13 cellular contexts compared by ENCODE assay signal in the genomic region with DNA sequence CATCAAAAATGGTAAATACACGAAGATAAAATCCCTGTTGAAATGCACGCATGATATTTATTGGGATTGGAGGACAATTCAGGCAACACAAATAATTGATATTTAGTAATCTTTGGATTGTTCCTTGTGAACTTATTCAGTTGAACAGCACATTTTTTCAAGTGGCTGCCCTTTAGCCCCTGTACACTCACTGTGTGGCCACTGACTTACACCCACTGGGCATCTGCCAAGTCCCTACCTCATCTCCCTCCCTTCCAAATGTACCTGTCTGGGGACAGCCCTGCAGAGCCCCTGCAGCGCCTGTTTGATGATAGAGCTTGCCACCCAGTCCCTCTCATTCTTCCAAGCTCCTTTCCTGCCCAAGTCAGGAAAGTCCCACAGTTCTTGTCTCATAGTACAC.
DNase-seq lines count a peak whose midpoint lies in the region; ATAC-seq and TF ChIP-seq lines count a peak whose summit lies in the region.
"Had no signal": no experiment of that assay in that cellular context is flagged by ENCODE, and none has a peak within 500 bp of the region (broad histone marks: within the 10 kb centered on the region; RNA-seq: fewer than 3 reads in every experiment).

No MANE protein-coding gene starts in this region.

- H3K4me1 Mint-ChIP-seq in Calu3 (ENCODE audit: low read depth, unreplicated experiment), result peaks cover 18% of the 10 kb centered on the region
- H3K4me1 Mint-ChIP-seq in activated CD4-positive, alpha-beta memory T cell treated with anti-CD3 and anti-CD28 coated beads, Interleukin-2, amount 10 ng/mL, durations not matched to agents 7 days and 5 days, result peaks cover 3% of the 10 kb centered on the region

- H3K9me3 Mint-ChIP-seq in Calu3 (ENCODE audit: low read depth, unreplicated experiment), result no peaks in the 10 kb centered on the region
- no peaks in the 10 kb centered on the region for H3K9me3 Mint-ChIP-seq in activated CD4-positive, alpha-beta memory T cell treated with anti-CD3 and anti-CD28 coated beads, Interleukin-2, amount 10 ng/mL, durations not matched to agents 7 days and 5 days

- no peaks in the 10 kb centered on the region for H3K79me2 ChIP-seq in PC-3 (ENCODE audit: low read length)

- peaks cover 25% of the 10 kb centered on the region for H3K27me3 Mint-ChIP-seq in Calu3 (ENCODE audit: unreplicated experiment)
- H3K27me3 Mint-ChIP-seq in activated CD4-positive, alpha-beta memory T cell treated with anti-CD3 and anti-CD28 coated beads, Interleukin-2, amount 10 ng/mL, durations not matched to agents 7 days and 5 days, result peaks cover 22% of the 10 kb centered on the region

- peaks cover 25% of the 10 kb centered on the region for H3K4me1 ChIP-seq in PC-3 (ENCODE audit: insufficient read depth, low read length)
- H3K4me1 ChIP-seq in neutrophil (ENCODE audit: control insufficient read depth in 1 of 2, insufficient read depth in 1 of 2, low read depth in 1 of 2, low read length in 1 of 2), result peaks cover 22 to 32% of the 10 kb centered on the region in 2 experiments
- H3K4me1 ChIP-seq: HAP-1 had no signal

- no peaks in the 10 kb centered on the region for H3F3A ChIP-seq in PC-3 (ENCODE audit: low read length, unreplicated experiment)

- no peak overlapping the region for H2AFZ ChIP-seq in PC-3 (ENCODE audit: low read length)

- TF ChIP-seq CTCF in Calu3 (IDR thresholded peaks at IDR 0.05; ENCODE audit: unreplicated experiment) (no peak), PC-3 (conservative IDR thresholded peaks at IDR 0.05; ENCODE audit: low read depth, low read length) (no peak), neutrophil (IDR thresholded peaks at IDR 0.05) (no peak)

- no peak overlapping the region for H3K4me2 ChIP-seq in PC-3 (ENCODE audit: low read length)
- H3K4me2 ChIP-seq: BLaER1 treated with 17β-estradiol and CSF1 and Interleukin-3, amounts not matched to agents 10 nM and 100 nM had no signal

- H3K36me3 Mint-ChIP-seq in Calu3 (ENCODE audit: insufficient read depth, unreplicated experiment), result no peaks in the 10 kb centered on the region
- H3K36me3 Mint-ChIP-seq in activated CD4-positive, alpha-beta memory T cell treated with anti-CD3 and anti-CD28 coated beads, Interleukin-2, amount 10 ng/mL, durations not matched to agents 7 days and 5 days (ENCODE audit: low read depth), result no peaks in the 10 kb centered on the region
- H3K36me3 Mint-ChIP-seq: CD4-positive, CD25-positive, alpha-beta regulatory T cell had no signal

- CTCF ChIA-PET in Calu3 (lab: Charles Lee) (interaction anchor here (0.7 kb wide), 1 partner anchor 155 kb away, joined by 4 read pairs; the partner anchor contains the start of gene GLUL), PC-3 (lab: Charles Lee) (no interaction called here)
- CTCF ChIA-PET in activated CD4-positive, alpha-beta memory T cell treated with anti-CD3 and anti-CD28 coated beads, Interleukin-2, amount 10 ng/mL, durations not matched to agents 7 days and 5 days (lab: Charles Lee), result interaction anchor here (0.7 kb wide), 1 partner anchor 30 kb away, joined by 3 read pairs; no protein-coding TSS in a partner anchor

- no peaks in the 10 kb centered on the region for H3K36me3 ChIP-seq in PC-3 (ENCODE audit: low read depth, low read length)
- no peaks in the 10 kb centered on the region for H3K36me3 ChIP-seq in neutrophil
- H3K36me3 ChIP-seq: BLaER1 treated with 17β-estradiol and CSF1 and Interleukin-3, amounts not matched to agents 10 nM and 100 nM; HAP-1 had no signal

- no peak overlapping the region for H3K4me3 ChIP-seq in PC-3 (ENCODE audit: low read length)
- H3K4me3 ChIP-seq in neutrophil (ENCODE audit: low read depth in 1 of 2, low read length in 1 of 2), result no peak overlapping the region
- H3K4me3 ChIP-seq: BLaER1 treated with 17β-estradiol and CSF1 and Interleukin-3, amounts not matched to agents 10 nM and 100 nM; HAP-1 had no signal

- ATAC-seq in PC-3, result no peak
- ATAC-seq in left lobe of liver, result peak; percentile 93

- H3K9me3 ChIP-seq in PC-3 (ENCODE audit: low read length) (no peaks in the 10 kb centered on the region), neutrophil (no peaks in the 10 kb centered on the region)
- H3K9me3 ChIP-seq: BLaER1 treated with 17β-estradiol and CSF1 and Interleukin-3, amounts not matched to agents 10 nM and 100 nM; HAP-1 had no signal

- intact Hi-C loops in Calu3 (cut with micrococcal nuclease; ENCODE audit: unreplicated experiment), result no loop called here
- intact Hi-C loops in PC-3 (cut with micrococcal nuclease), result no loop called here

- BruUV-seq in Calu3 (replicated peaks; lab: Mats Ljungman, UMichigan), result no TSS peak
- BruUV-seq in PC-3 (replicated peaks; lab: Mats Ljungman, UMichigan), result no TSS peak

- no peaks in the 10 kb centered on the region for H3K9me2 ChIP-seq in PC-3 (replicated peaks; ENCODE audit: low read length)

- H4K20me1 ChIP-seq in PC-3 (ENCODE audit: low read length), result no peaks in the 10 kb centered on the region
- H4K20me1 ChIP-seq: BLaER1 treated with 17β-estradiol and CSF1 and Interleukin-3, amounts not matched to agents 10 nM and 100 nM had no signal

- H3K9ac ChIP-seq in PC-3 (ENCODE audit: low read length), result no peak overlapping the region
- H3K9ac ChIP-seq: BLaER1 treated with 17β-estradiol and CSF1 and Interleukin-3, amounts not matched to agents 10 nM and 100 nM had no signal

- H3K27ac ChIP-seq in PC-3 (ENCODE audit: low read length) (no peak overlapping the region), neutrophil (peak overlapping the region; percentile 94)
- H3K27ac ChIP-seq: BLaER1 treated with 17β-estradiol and CSF1 and Interleukin-3, amounts not matched to agents 10 nM and 100 nM had no signal

- POLR2A ChIA-PET in PC-3 (lab: Charles Lee; ENCODE audit: unreplicated experiment), result no interaction called here
- POLR2A ChIA-PET in activated CD4-positive, alpha-beta memory T cell treated with anti-CD3 and anti-CD28 coated beads, Interleukin-2, amount 10 ng/mL, durations not matched to agents 7 days and 5 days (lab: Charles Lee), result no interaction called here

- no peak overlapping the region for H3K27ac Mint-ChIP-seq in Calu3 (ENCODE audit: unreplicated experiment)
- no peak overlapping the region for H3K27ac Mint-ChIP-seq in activated CD4-positive, alpha-beta memory T cell treated with anti-CD3 and anti-CD28 coated beads, Interleukin-2, amount 10 ng/mL, durations not matched to agents 7 days and 5 days

- peak; percentile 7 for DNase-seq in Calu3
- peak; percentile 32 for DNase-seq in PC-3
- peak; percentile 63 for DNase-seq in left lobe of liver (ENCODE audit: low spot score)
- DNase-seq in activated naive CD4-positive, alpha-beta T cell treated with anti-CD3 and anti-CD28 coated beads, Interleukin-2, amount 50 U/mL, for 16 hours, result no peak
- no peak for DNase-seq in activated CD4-positive, alpha-beta memory T cell treated with anti-CD3 and anti-CD28 coated beads, Interleukin-2, amount 10 ng/mL, durations not matched to agents 7 days and 5 days
- DNase-seq in NCI-H2196 (lab: John Stamatoyannopoulos, UW; ENCODE audit: unreplicated experiment), result no peak
- DNase-seq: ACHN; CD4-positive, CD25-positive, alpha-beta regulatory T cell; DND-41; GDM1 had no signal

- H3K27me3 ChIP-seq in PC-3 (ENCODE audit: low read length) (no peaks in the 10 kb centered on the region), neutrophil (no peaks in the 10 kb centered on the region)
- H3K27me3 ChIP-seq: BLaER1 treated with 17β-estradiol and CSF1 and Interleukin-3, amounts not matched to agents 10 nM and 100 nM had no signal

- no peak overlapping the region for H3K4me3 Mint-ChIP-seq in Calu3 (ENCODE audit: low read depth, unreplicated experiment)
- H3K4me3 Mint-ChIP-seq in activated CD4-positive, alpha-beta memory T cell treated with anti-CD3 and anti-CD28 coated beads, Interleukin-2, amount 10 ng/mL, durations not matched to agents 7 days and 5 days, result no peak overlapping the region
- H3K4me3 Mint-ChIP-seq: CD4-positive, CD25-positive, alpha-beta regulatory T cell had no signal

Comparison
In these comparisons a context has a peak if more than half of its experiments do, and no peak if none do; other contexts are left out.
1. DNase-seq: peak in Calu3 (single experiment), PC-3 (single experiment) and left lobe of liver (single experiment); none in activated naive CD4-positive, alpha-beta T cell treated with anti-CD3 and anti-CD28 coated beads, Interleukin-2, amount 50 U/mL, for 16 hours (single experiment), activated CD4-positive, alpha-beta memory T cell treated with anti-CD3 and anti-CD28 coated beads, Interleukin-2, amount 10 ng/mL, durations not matched to agents 7 days and 5 days (single experiment) and NCI-H2196 (single experiment).